26 cellular contexts compared by ENCODE assay signal in genomic region chr3:148711981-148712666, GRCh38. TPM values are rescaled to one million over a fixed set of nuclear protein-coding genes. Genes with fewer than 3 reads are reported as not detected.
DNase-seq lines count a peak whose midpoint lies in the region; ATAC-seq, FAIRE-seq and TF ChIP-seq lines count a peak whose summit lies in the region.
"Had no signal": no experiment of that assay in that cellular context is flagged by ENCODE, and none has a peak within 500 bp of the region (broad histone marks: within the 10 kb centered on the region; RNA-seq: fewer than 3 reads in every experiment).

No MANE protein-coding gene starts in this region.

- 41% methylated on average over 1 of the region's 1 CpG for WGBS in liver
- WGBS in transverse colon (ENCODE audit: low coverage in 1 of 2), 2 donors, result 74 to 86% methylated on average over 1 of the region's 1 CpG

- no peak overlapping the region for H3K4me3 Mint-ChIP-seq in type B pancreatic cell
- H3K4me3 Mint-ChIP-seq: activated CD4-positive, alpha-beta T cell treated with anti-CD3 and anti-CD28 coated beads, Interleukin-2, amount 10 ng/mL, durations not matched to agents 24 days and 14 days; activated naive CD4-positive, alpha-beta T cell treated with anti-CD3 and anti-CD28 coated beads, Interleukin-2, amount 50 U/mL, for 24 hours; IgD-negative memory B cell; immature natural killer cell had no signal

- peaks cover 0 to 2% (median 0%) of the 10 kb centered on the region in 4 donors for H3K36me3 ChIP-seq in liver (ENCODE audit: control insufficient read depth in 4 of 4, insufficient read depth in 3 of 4, low read depth in 1 of 4, low read length in 3 of 4)
- H3K36me3 ChIP-seq in transverse colon, result no peaks in the 10 kb centered on the region
- no peaks in the 10 kb centered on the region for H3K36me3 ChIP-seq in left lung
- H3K36me3 ChIP-seq: breast epithelium, right atrium auricular region, tibial nerve had no signal

- intact Hi-C loops in transverse colon (cut with DNase I; ENCODE audit: low total_unique reads), result no loop called here
- intact Hi-C loops in left lung (cut with DNase I), result no loop called here

- no peak for TF ChIP-seq POLR2A in transverse colon (IDR thresholded peaks at IDR 0.05)
- TF ChIP-seq POLR2A in GM12891 (IDR thresholded peaks at IDR 0.05; ENCODE audit: low read depth, low read length), result no peak

- no peak for FAIRE-seq in GM12891 (lab: Jason Lieb, UNC)
- FAIRE-seq: endothelial cell of umbilical vein, GM12892 had no signal

- H3K9me3 ChIP-seq in liver (ENCODE audit: control insufficient read depth in 4 of 4, low read length in 3 of 4), result no peaks in the 10 kb centered on the region
- H3K9me3 ChIP-seq in transverse colon, result no peaks in the 10 kb centered on the region
- H3K9me3 ChIP-seq in left lung, result no peaks in the 10 kb centered on the region
- H3K9me3 ChIP-seq: breast epithelium, right atrium auricular region, tibial nerve had no signal

- TF ChIP-seq CTCF in liver (IDR thresholded peaks at IDR 0.05; ENCODE audit: low read depth, low read length, missing input control) (no peak), transverse colon (IDR thresholded peaks at IDR 0.05) (no peak), type B pancreatic cell (conservative IDR thresholded peaks at IDR 0.05) (no peak), left lung (IDR thresholded peaks at IDR 0.05) (no peak)

- H3K4me1 ChIP-seq in liver (ENCODE audit: control insufficient read depth in 4 of 4, insufficient read depth in 4 of 4, low read length in 3 of 4) (peaks cover 6 to 67% (median 60%) of the 10 kb centered on the region in 4 donors), transverse colon (peaks cover 3 to 13% (median 6%) of the 10 kb centered on the region in 4 donors), left lung (no peaks in the 10 kb centered on the region)
- H3K4me1 ChIP-seq: breast epithelium, tibial nerve had no signal

- H3K4me1 Mint-ChIP-seq in type B pancreatic cell (ENCODE audit: unreplicated experiment), result peaks cover 9% of the 10 kb centered on the region
- H3K4me1 Mint-ChIP-seq: activated CD4-positive, alpha-beta T cell treated with anti-CD3 and anti-CD28 coated beads, Interleukin-2, amount 10 ng/mL, durations not matched to agents 24 days and 14 days; activated naive CD4-positive, alpha-beta T cell treated with anti-CD3 and anti-CD28 coated beads, Interleukin-2, amount 50 U/mL, for 24 hours; IgD-negative memory B cell; immature natural killer cell had no signal

- peak in 1 of 2 donors; percentile 37 for TF ChIP-seq RAD21 in liver (IDR thresholded peaks at IDR 0.05)

- DNase-seq in HCEC 1CT (peak; percentile 69), amniotic epithelial cell (ENCODE audit: low read depth) (peak; percentile 51), transverse colon (no peak), GM12891 (ENCODE audit: insufficient read length, low spot score) (no peak), type B pancreatic cell (ENCODE audit: extremely low spot score, unreplicated experiment) (no peak), left lung (no peak)
- DNase-seq: activated CD4-positive, alpha-beta T cell treated with anti-CD3 and anti-CD28 coated beads, Interleukin-2, amount 10 ng/mL, durations not matched to agents 24 days and 14 days; activated CD8-positive, alpha-beta memory T cell treated with anti-CD3 and anti-CD28 coated beads for 24 hours; H7; immature natural killer cell; NCI-H1092; NCI-H1694; NCI-H446 treated with DMSO at 0.1 percent for 48 hours; NCI-H82; stimulated activated CD4-positive, alpha-beta T cell treated with anti-CD3 and anti-CD28 coated beads, Interleukin-12 subunit alpha, Interleukin-12 subunit beta, amount 100 ng/mL, for 4 hours; stimulated activated CD4-positive, alpha-beta T cell treated with anti-CD3 and anti-CD28 coated beads, Interleukin-4, amount 100 ng/mL, for 1 hour; T1000 had no signal

- no peak overlapping the region for H3K27ac ChIP-seq in liver (ENCODE audit: low read depth in 1 of 2, low read length in 2 of 2)
- H3K27ac ChIP-seq in transverse colon, result peak overlapping the region in 3 of 4 donors; percentile 37 to 68 (median 57)
- H3K27ac ChIP-seq in left lung, result no peak overlapping the region
- H3K27ac ChIP-seq: breast epithelium, right atrium auricular region, tibial nerve had no signal

- H3K9ac ChIP-seq in liver (ENCODE audit: low read depth in 1 of 2, low read length in 2 of 2), result no peak overlapping the region

- TF ChIP-seq EP300 in transverse colon (IDR thresholded peaks at IDR 0.05; ENCODE audit: low read depth), result no peak

- H3K9me3 Mint-ChIP-seq in type B pancreatic cell, result no peaks in the 10 kb centered on the region
- H3K9me3 Mint-ChIP-seq: activated CD4-positive, alpha-beta T cell treated with anti-CD3 and anti-CD28 coated beads, Interleukin-2, amount 10 ng/mL, durations not matched to agents 24 days and 14 days; activated naive CD4-positive, alpha-beta T cell treated with anti-CD3 and anti-CD28 coated beads, Interleukin-2, amount 50 U/mL, for 24 hours; IgD-negative memory B cell had no signal

- H3K4me3 ChIP-seq in liver (ENCODE audit: low read depth in 1 of 3, low read length in 3 of 3) (no peak overlapping the region), transverse colon (no peak overlapping the region), left lung (no peak overlapping the region)
- H3K4me3 ChIP-seq: breast epithelium, right atrium auricular region, tibial nerve had no signal

- no peak overlapping the region for H3K27ac Mint-ChIP-seq in type B pancreatic cell
- H3K27ac Mint-ChIP-seq: activated CD4-positive, alpha-beta T cell treated with anti-CD3 and anti-CD28 coated beads, Interleukin-2, amount 10 ng/mL, durations not matched to agents 24 days and 14 days; activated naive CD4-positive, alpha-beta T cell treated with anti-CD3 and anti-CD28 coated beads, Interleukin-2, amount 50 U/mL, for 24 hours; IgD-negative memory B cell; immature natural killer cell had no signal

- no peak for ATAC-seq in left lung

- in situ Hi-C loops in transverse colon (cut with MboI; ENCODE audit: low pct_ligation_motif_present in 1 of 4, low pct_unique_long_range_greater_than_20kb in 1 of 4, low sequenced_read_pairs in 3 of 4), result loop anchor here in 2 of 4 donors (25.0 kb wide), 1 partner anchor 325 kb away; no protein-coding TSS in a partner anchor

- no peaks in the 10 kb centered on the region for H3K27me3 Mint-ChIP-seq in type B pancreatic cell
- H3K27me3 Mint-ChIP-seq: activated CD4-positive, alpha-beta T cell treated with anti-CD3 and anti-CD28 coated beads, Interleukin-2, amount 10 ng/mL, durations not matched to agents 24 days and 14 days; activated naive CD4-positive, alpha-beta T cell treated with anti-CD3 and anti-CD28 coated beads, Interleukin-2, amount 50 U/mL, for 24 hours; IgD-negative memory B cell had no signal

- H3K27me3 ChIP-seq in liver (ENCODE audit: control insufficient read depth in 4 of 4, insufficient read depth in 4 of 4, low read length in 3 of 4), result no peaks in the 10 kb centered on the region
- no peaks in the 10 kb centered on the region for H3K27me3 ChIP-seq in transverse colon
- no peaks in the 10 kb centered on the region for H3K27me3 ChIP-seq in left lung
- H3K27me3 ChIP-seq: breast epithelium, right atrium auricular region, tibial nerve had no signal

- H3K36me3 Mint-ChIP-seq in type B pancreatic cell, result no peaks in the 10 kb centered on the region
- H3K36me3 Mint-ChIP-seq: activated naive CD4-positive, alpha-beta T cell treated with anti-CD3 and anti-CD28 coated beads, Interleukin-2, amount 50 U/mL, for 24 hours; IgD-negative memory B cell; immature natural killer cell had no signal

TF ChIP-seq in liver, 16 proteins besides CTCF, POLR2A, EP300 and RAD21 (continues in another document):
- TF ChIP-seq FOXA1 (IDR thresholded peaks at IDR 0.05) (no peak), SP1 (IDR thresholded peaks at IDR 0.05) (peak; percentile 66), ZBTB33 (IDR thresholded peaks at IDR 0.05) (no peak), HNF4A (conservative IDR thresholded peaks at IDR 0.05) (peak; percentile 81 to 84), RXRA (IDR thresholded peaks at IDR 0.05) (peak; percentile 23 to 35)

TF ChIP-seq in GM12891, 5 proteins besides CTCF, POLR2A, EP300 and RAD21:
- TF ChIP-seq SPI1 (IDR thresholded peaks at IDR 0.05; ENCODE audit: low read depth, low read length) (no peak), POU2F2 (IDR thresholded peaks at IDR 0.05; ENCODE audit: low read depth, low read length) (no peak), TAF1 (IDR thresholded peaks at IDR 0.05; ENCODE audit: low read depth, low read length) (no peak), POLR2AphosphoS5 (IDR thresholded peaks at IDR 0.05; ENCODE audit: low read depth, low read length) (no peak), PAX5 (IDR thresholded peaks at IDR 0.05; ENCODE audit: insufficient read depth, low read length, severe bottlenecking) (no peak)

RNA-seq across cellular contexts. Expression of gene AGTR1, which starts 14.4 kb away (rescaled TPM):
- total RNA-seq in liver (10 to 100 TPM; 44.3 to 52.2 TPM), transverse colon (10 to 100 TPM in 1 of 4 donors, 1 to 10 TPM in 3; 1.8 to 10.2 (median 8.2) TPM), type B pancreatic cell (ENCODE audit: low replicate concordance) (0.90 and 2.4 TPM in 2 replicates), left lung (1 to 10 TPM; 7.2 to 7.4 TPM)
- 10 to 100 TPM; 30.0 to 39.5 TPM for polyA plus RNA-seq in liver
- polyA plus RNA-seq in GM12891 (2012; ENCODE audit: low read depth, missing spikeins), result 0.13 TPM
- total RNA-seq: activated CD4-positive, alpha-beta T cell treated with anti-CD3 and anti-CD28 coated beads, Interleukin-2, amount 10 ng/mL, durations not matched to agents 24 days and 14 days; endothelial cell of umbilical vein; RPMI7951 had no signal
- polyA plus RNA-seq: endothelial cell of umbilical vein, IgD-negative memory B cell, immature natural killer cell had no signal

Comparison
In these comparisons a context has a peak if more than half of its experiments do, and no peak if none do; other contexts are left out.
1. DNase-seq: peak in HCEC 1CT (single experiment) and amniotic epithelial cell (single experiment); none in transverse colon (single experiment), GM12891 (single experiment), type B pancreatic cell (single experiment) and left lung (0 of 2).
2. H3K27ac ChIP-seq: peak in transverse colon (3 of 4); none in liver (0 of 2) and left lung (0 of 2).
3. RNA of gene AGTR1, which starts 14.4 kb away (total RNA-seq): 44.3 to 52.2 TPM in liver; 1.8 to 10.2 TPM in transverse colon, 7.2 to 7.4 TPM in left lung and 0.90 to 2.4 TPM in type B pancreatic cell; every median in the first group is over 4 times any median in the second.